In the genomic region with DNA sequence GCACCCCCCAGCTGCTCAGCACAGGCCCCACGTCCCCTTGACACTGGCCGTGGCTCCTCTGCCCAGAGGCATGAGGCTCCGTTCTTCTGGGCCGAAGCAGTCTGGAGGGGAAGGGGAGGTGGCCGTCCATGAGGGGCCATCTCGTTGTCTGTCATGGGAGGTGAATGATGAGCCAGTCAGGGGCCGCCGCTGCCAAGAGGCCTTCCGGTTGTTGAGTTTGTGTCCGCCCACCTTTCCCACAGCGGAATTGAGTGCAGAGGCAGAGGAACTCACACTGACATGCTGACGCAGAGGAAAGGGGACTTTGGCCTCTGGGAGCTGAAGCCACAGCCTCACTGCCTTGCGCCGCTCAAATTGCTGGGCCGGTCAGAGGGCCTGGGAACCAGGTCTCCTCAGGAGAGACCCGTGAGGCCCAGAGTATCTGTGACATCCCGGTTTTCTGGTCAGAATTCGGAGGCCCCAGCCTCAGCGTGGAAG, we compare ENCODE assay signal across 1 cellular context.
TF ChIP-seq lines count a peak whose summit lies in the region.

No MANE protein-coding gene starts in this region.

TF ChIP-seq in HepG2, 621 proteins besides CTCF, POLR2A, EP300 and RAD21 (continued from another document and continues in another):
- TF ChIP-seq, protein P1, sequence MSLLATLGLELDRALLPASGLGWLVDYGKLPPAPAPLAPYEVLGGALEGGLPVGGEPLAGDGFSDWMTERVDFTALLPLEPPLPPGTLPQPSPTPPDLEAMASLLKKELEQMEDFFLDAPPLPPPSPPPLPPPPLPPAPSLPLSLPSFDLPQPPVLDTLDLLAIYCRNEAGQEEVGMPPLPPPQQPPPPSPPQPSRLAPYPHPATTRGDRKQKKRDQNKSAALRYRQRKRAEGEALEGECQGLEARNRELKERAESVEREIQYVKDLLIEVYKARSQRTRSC (CRISPR knock-in tag; IDR thresholded peaks at IDR 0.05; ENCODE audit: low read depth) = no peak
- TF ChIP-seq MEF2D (CRISPR knock-in tag; IDR thresholded peaks at IDR 0.05) (no peak), U2AF2 (IDR thresholded peaks at IDR 0.05; ENCODE audit: low read depth, low read length) (no peak), CREB1 (IDR thresholded peaks at IDR 0.05) (peak; percentile 65), CREB1 (CRISPR knock-in tag; IDR thresholded peaks at IDR 0.05) (no peak), SNRNP70 (IDR thresholded peaks at IDR 0.05; ENCODE audit: low read depth, low read length) (no peak), PCBP1 (IDR thresholded peaks at IDR 0.05; ENCODE audit: borderline replicate concordance, low read depth, low read length) (no peak), ZNF264 (CRISPR knock-in tag; IDR thresholded peaks at IDR 0.05) (peak; percentile 83; the same call in 1 of the 2 replicates), NFKBIZ (CRISPR knock-in tag; IDR thresholded peaks at IDR 0.05) (0 out of 2 replicates have a peak, but pooled peaks have one; percentile 20), FOXO1 (CRISPR knock-in tag; IDR thresholded peaks at IDR 0.05) (peak; percentile 60; the same call in 1 of the 2 replicates), STAT5B (CRISPR knock-in tag; IDR thresholded peaks at IDR 0.05) (no peak), SRF (IDR thresholded peaks at IDR 0.05; ENCODE audit: low read depth, low read length) (no peak), IKZF1 (IDR thresholded peaks at IDR 0.05) (no peak), ZNF703 (CRISPR knock-in tag; IDR thresholded peaks at IDR 0.05; ENCODE audit: borderline replicate concordance) (no peak), ZSCAN29 (CRISPR knock-in tag; conservative IDR thresholded peaks at IDR 0.05) (no peak), SP1 (IDR thresholded peaks at IDR 0.05) (no peak), SP1 (CRISPR knock-in tag; IDR thresholded peaks at IDR 0.05) (peak; percentile 75), HNRNPLL (IDR thresholded peaks at IDR 0.05; ENCODE audit: low read depth, low read length, poor library complexity, severe bottlenecking) (peak; percentile 38), FIP1L1 (IDR thresholded peaks at IDR 0.05; ENCODE audit: borderline replicate concordance, insufficient read depth, low read depth, low read length) (no peak), HNF4A (CRISPR knock-in tag; IDR thresholded peaks at IDR 0.05) (peak; percentile 98), ZNF569 (CRISPR knock-in tag; IDR thresholded peaks at IDR 0.05; ENCODE audit: borderline replicate concordance) (peak; percentile 70; the same call in 1 of the 2 replicates), ZNF296 (CRISPR knock-in tag; conservative IDR thresholded peaks at IDR 0.05) (no peak), ZSCAN21 (CRISPR knock-in tag; IDR thresholded peaks at IDR 0.05; ENCODE audit: borderline replicate concordance) (no peak), ZNF441 (CRISPR knock-in tag; IDR thresholded peaks at IDR 0.05; ENCODE audit: borderline replicate concordance) (peak; percentile 100), HOXA3 (CRISPR knock-in tag; IDR thresholded peaks at IDR 0.05) (peak; percentile 91), ZNF850 (CRISPR knock-in tag; conservative IDR thresholded peaks at IDR 0.05) (no peak), ZNF230 (CRISPR knock-in tag; IDR thresholded peaks at IDR 0.05) (no peak), SMARCC2 (IDR thresholded peaks at IDR 0.05) (no peak), ZNF331 (CRISPR knock-in tag; IDR thresholded peaks at IDR 0.05) (peak; percentile 72; the same call in 1 of the 2 replicates), TEAD2 (CRISPR knock-in tag; IDR thresholded peaks at IDR 0.05) (no peak), ZBTB42 (CRISPR knock-in tag; IDR thresholded peaks at IDR 0.05) (0 out of 2 replicates have a peak, but pooled peaks have one; percentile 84), ZNF263 (CRISPR knock-in tag; IDR thresholded peaks at IDR 0.05) (peak; percentile 18; the same call in 1 of the 2 replicates), ZNF225 (CRISPR knock-in tag; IDR thresholded peaks at IDR 0.05) (no peak), ZNF776 (CRISPR knock-in tag; IDR thresholded peaks at IDR 0.05) (no peak), ZNF260 (CRISPR knock-in tag; IDR thresholded peaks at IDR 0.05; ENCODE audit: borderline replicate concordance, low read depth) (no peak), HMG20B (CRISPR knock-in tag; conservative IDR thresholded peaks at IDR 0.05) (0 out of 2 replicates have a peak, but pooled peaks have one; percentile 12), FOXK2 (IDR thresholded peaks at IDR 0.05) (no peak), FOSL2 (CRISPR knock-in tag; IDR thresholded peaks at IDR 0.05) (peak; percentile 81), ZNF772 (CRISPR knock-in tag; IDR thresholded peaks at IDR 0.05) (peak; percentile 82), CBX2 (IDR thresholded peaks at IDR 0.05; ENCODE audit: low read depth, low read length) (no peak), CBX2 (CRISPR knock-in tag; IDR thresholded peaks at IDR 0.05; ENCODE audit: low read depth) (no peak), SNAPC2 (CRISPR knock-in tag; IDR thresholded peaks at IDR 0.05) (no peak), ZSCAN20 (CRISPR knock-in tag; IDR thresholded peaks at IDR 0.05; ENCODE audit: borderline replicate concordance) (no peak), ZNF20 (CRISPR knock-in tag; IDR thresholded peaks at IDR 0.05) (no peak), CC2D1A (CRISPR knock-in tag; IDR thresholded peaks at IDR 0.05) (no peak), NRL (CRISPR knock-in tag; IDR thresholded peaks at IDR 0.05; ENCODE audit: borderline replicate concordance) (no peak), GATAD1 (CRISPR knock-in tag; IDR thresholded peaks at IDR 0.05) (peak; percentile 65), SRSF1 (optimal IDR thresholded peaks at IDR 0.05; ENCODE audit: low read depth, low read length) (no peak), EHMT2 (IDR thresholded peaks at IDR 0.05; ENCODE audit: borderline replicate concordance, low read depth, low read length) (peak; percentile 53; the same call in 1 of the 2 replicates), ATF7-NPFF (CRISPR knock-in tag; IDR thresholded peaks at IDR 0.05; ENCODE audit: low read depth) (no peak)
- TF ChIP-seq, protein P2, sequence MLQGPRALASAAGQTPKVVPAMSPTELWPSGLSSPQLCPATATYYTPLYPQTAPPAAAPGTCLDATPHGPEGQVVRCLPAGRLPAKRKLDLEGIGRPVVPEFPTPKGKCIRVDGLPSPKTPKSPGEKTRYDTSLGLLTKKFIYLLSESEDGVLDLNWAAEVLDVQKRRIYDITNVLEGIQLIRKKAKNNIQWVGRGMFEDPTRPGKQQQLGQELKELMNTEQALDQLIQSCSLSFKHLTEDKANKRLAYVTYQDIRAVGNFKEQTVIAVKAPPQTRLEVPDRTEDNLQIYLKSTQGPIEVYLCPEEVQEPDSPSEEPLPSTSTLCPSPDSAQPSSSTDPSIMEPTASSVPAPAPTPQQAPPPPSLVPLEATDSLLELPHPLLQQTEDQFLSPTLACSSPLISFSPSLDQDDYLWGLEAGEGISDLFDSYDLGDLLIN (CRISPR knock-in tag; IDR thresholded peaks at IDR 0.05; ENCODE audit: borderline replicate concordance) = no peak
- TF ChIP-seq, protein P3, sequence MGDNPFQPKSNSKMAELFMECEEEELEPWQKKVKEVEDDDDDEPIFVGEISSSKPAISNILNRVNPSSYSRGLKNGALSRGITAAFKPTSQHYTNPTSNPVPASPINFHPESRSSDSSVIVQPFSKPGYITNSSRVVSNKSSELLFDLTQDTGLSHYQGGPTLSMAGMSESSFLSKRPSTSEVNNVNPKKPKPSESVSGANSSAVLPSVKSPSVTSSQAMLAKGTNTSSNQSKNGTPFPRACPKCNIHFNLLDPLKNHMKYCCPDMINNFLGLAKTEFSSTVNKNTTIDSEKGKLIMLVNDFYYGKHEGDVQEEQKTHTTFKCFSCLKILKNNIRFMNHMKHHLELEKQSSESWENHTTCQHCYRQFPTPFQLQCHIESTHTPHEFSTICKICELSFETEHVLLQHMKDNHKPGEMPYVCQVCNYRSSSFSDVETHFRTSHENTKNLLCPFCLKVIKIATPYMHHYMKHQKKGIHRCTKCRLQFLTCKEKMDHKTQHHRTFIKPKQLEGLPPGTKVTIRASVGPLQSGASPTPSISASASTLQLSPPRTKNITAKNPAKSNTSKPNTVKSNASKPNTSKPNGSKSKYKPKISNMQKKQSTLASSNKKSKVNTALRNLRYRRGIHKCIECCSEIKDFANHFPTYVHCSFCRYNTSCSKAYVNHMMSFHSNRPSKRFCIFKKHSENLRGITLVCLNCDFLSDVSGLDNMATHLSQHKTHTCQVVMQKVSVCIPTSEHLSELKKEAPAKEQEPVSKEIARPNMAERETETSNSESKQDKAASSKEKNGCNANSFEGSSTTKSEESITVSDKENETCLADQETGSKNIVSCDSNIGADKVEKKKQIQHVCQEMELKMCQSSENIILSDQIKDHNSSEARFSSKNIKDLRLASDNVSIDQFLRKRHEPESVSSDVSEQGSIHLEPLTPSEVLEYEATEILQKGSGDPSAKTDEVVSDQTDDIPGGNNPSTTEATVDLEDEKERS (CRISPR knock-in tag; IDR thresholded peaks at IDR 0.05) = no peak
- TF ChIP-seq, protein P4, sequence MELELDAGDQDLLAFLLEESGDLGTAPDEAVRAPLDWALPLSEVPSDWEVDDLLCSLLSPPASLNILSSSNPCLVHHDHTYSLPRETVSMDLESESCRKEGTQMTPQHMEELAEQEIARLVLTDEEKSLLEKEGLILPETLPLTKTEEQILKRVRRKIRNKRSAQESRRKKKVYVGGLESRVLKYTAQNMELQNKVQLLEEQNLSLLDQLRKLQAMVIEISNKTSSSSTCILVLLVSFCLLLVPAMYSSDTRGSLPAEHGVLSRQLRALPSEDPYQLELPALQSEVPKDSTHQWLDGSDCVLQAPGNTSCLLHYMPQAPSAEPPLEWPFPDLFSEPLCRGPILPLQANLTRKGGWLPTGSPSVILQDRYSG (CRISPR knock-in tag; IDR thresholded peaks at IDR 0.05) = no peak
- TF ChIP-seq, protein P5, sequence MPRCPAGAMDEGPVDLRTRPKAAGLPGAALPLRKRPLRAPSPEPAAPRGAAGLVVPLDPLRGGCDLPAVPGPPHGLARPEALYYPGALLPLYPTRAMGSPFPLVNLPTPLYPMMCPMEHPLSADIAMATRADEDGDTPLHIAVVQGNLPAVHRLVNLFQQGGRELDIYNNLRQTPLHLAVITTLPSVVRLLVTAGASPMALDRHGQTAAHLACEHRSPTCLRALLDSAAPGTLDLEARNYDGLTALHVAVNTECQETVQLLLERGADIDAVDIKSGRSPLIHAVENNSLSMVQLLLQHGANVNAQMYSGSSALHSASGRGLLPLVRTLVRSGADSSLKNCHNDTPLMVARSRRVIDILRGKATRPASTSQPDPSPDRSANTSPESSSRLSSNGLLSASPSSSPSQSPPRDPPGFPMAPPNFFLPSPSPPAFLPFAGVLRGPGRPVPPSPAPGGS (CRISPR knock-in tag; IDR thresholded peaks at IDR 0.05) = peak; percentile 64; the same call in 1 of the 2 replicates
- TF ChIP-seq, protein P6, sequence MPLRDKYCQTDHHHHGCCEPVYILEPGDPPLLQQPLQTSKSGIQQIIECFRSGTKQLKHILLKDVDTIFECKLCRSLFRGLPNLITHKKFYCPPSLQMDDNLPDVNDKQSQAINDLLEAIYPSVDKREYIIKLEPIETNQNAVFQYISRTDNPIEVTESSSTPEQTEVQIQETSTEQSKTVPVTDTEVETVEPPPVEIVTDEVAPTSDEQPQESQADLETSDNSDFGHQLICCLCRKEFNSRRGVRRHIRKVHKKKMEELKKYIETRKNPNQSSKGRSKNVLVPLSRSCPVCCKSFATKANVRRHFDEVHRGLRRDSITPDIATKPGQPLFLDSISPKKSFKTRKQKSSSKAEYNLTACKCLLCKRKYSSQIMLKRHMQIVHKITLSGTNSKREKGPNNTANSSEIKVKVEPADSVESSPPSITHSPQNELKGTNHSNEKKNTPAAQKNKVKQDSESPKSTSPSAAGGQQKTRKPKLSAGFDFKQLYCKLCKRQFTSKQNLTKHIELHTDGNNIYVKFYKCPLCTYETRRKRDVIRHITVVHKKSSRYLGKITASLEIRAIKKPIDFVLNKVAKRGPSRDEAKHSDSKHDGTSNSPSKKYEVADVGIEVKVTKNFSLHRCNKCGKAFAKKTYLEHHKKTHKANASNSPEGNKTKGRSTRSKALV (CRISPR knock-in tag; IDR thresholded peaks at IDR 0.05) = peak; percentile 51; the same call in 1 of the 2 replicates
- TF ChIP-seq, protein P7, sequence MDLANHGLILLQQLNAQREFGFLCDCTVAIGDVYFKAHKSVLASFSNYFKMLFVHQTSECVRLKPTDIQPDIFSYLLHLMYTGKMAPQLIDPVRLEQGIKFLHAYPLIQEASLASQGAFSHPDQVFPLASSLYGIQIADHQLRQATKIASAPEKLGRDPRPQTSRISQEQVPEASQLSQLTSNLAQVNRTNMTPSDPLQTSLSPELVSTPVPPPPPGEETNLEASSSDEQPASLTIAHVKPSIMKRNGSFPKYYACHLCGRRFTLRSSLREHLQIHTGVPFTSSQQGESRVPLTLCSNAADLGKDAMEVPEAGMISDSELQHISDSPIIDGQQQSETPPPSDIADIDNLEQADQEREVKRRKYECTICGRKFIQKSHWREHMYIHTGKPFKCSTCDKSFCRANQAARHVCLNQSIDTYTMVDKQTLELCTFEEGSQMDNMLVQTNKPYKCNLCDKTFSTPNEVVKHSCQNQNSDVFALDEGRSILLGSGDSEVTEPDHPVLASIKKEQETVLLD (CRISPR knock-in tag; IDR thresholded peaks at IDR 0.05; ENCODE audit: low read depth) = no peak
- TF ChIP-seq, protein P8, sequence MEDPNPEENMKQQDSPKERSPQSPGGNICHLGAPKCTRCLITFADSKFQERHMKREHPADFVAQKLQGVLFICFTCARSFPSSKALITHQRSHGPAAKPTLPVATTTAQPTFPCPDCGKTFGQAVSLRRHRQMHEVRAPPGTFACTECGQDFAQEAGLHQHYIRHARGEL (CRISPR knock-in tag; IDR thresholded peaks at IDR 0.05) = no peak
- TF ChIP-seq, protein P9, sequence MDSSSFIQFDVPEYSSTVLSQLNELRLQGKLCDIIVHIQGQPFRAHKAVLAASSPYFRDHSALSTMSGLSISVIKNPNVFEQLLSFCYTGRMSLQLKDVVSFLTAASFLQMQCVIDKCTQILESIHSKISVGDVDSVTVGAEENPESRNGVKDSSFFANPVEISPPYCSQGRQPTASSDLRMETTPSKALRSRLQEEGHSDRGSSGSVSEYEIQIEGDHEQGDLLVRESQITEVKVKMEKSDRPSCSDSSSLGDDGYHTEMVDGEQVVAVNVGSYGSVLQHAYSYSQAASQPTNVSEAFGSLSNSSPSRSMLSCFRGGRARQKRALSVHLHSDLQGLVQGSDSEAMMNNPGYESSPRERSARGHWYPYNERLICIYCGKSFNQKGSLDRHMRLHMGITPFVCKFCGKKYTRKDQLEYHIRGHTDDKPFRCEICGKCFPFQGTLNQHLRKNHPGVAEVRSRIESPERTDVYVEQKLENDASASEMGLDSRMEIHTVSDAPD (CRISPR knock-in tag; IDR thresholded peaks at IDR 0.05) = no peak
- TF ChIP-seq, protein P10, sequence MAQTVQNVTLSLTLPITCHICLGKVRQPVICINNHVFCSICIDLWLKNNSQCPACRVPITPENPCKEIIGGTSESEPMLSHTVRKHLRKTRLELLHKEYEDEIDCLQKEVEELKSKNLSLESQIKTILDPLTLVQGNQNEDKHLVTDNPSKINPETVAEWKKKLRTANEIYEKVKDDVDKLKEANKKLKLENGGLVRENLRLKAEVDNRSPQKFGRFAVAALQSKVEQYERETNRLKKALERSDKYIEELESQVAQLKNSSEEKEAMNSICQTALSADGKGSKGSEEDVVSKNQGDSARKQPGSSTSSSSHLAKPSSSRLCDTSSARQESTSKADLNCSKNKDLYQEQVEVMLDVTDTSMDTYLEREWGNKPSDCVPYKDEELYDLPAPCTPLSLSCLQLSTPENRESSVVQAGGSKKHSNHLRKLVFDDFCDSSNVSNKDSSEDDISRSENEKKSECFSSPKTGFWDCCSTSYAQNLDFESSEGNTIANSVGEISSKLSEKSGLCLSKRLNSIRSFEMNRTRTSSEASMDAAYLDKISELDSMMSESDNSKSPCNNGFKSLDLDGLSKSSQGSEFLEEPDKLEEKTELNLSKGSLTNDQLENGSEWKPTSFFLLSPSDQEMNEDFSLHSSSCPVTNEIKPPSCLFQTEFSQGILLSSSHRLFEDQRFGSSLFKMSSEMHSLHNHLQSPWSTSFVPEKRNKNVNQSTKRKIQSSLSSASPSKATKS (CRISPR knock-in tag; IDR thresholded peaks at IDR 0.05) = no peak
